10 cellular contexts compared by ENCODE assay signal in the genomic region with DNA sequence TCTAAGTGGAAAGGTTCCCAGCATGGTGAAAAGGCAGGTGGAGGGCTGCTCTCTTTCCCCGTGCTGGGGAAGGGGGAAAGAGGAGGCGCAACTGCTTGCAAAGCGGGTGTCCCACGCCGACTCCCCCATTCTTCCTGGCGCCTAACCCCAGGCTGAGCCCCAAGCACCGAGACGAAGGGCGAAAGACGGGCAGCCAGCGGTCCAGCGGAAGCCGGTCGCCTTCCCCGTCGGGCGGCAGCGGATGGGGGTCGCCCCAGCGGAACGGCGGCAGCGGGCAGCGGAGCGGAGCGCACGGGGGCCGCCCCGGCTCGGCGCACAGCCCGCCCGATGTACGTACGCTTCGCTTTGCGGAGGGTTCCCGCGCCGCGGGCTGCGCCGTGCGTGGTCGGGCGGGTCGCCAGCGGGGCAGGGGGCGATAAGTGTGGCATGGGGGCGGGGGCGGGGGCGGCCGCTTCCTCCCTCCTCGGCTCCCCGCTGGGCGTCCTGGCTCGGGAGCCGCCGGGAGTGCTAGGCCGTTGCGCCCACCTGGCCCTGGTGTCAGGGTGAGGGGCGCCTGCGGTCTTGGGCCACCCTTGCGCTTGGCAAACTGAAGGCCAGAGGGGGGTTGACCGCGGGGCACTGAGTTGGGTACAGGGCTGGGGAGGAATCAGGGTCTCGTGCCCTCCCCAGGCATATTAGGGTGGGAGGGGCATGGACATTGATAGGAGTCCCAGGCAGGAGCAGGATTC. TPM values are rescaled to one million over a fixed set of nuclear protein-coding genes. Genes with fewer than 3 reads are reported as not detected.
A peak's percentile ranks its signal among the peaks of the same experiment; 100 is the strongest.
DNase-seq lines count a peak whose midpoint lies in the region; ATAC-seq and TF ChIP-seq lines count a peak whose summit lies in the region.
"Had no signal": no experiment of that assay in that cellular context is flagged by ENCODE, and none has a peak within 500 bp of the region (broad histone marks: within the 10 kb centered on the region; RNA-seq: fewer than 3 reads in every experiment).

No MANE protein-coding gene starts in this region.

- H3K4me3 Mint-ChIP-seq in GM23338, result peak overlapping the region; percentile 71
- peak overlapping the region; percentile 38 for H3K4me3 Mint-ChIP-seq in chondrocyte (ENCODE audit: unreplicated experiment)
- peak overlapping the region; percentile 78 for H3K4me3 Mint-ChIP-seq in neural progenitor cell

- H3K79me2 ChIP-seq in GM23338 (replicated peaks; ENCODE audit: insufficient read depth) (no peaks in the 10 kb centered on the region), neural progenitor cell (ENCODE audit: low read depth) (no peaks in the 10 kb centered on the region)

- intact Hi-C loops in A673 (cut with micrococcal nuclease; ENCODE audit: unreplicated experiment), result no loop called here
- intact Hi-C loops in posterior vena cava (cut with DNase I), result loop anchor here in 1 of 2 donors (10.0 kb wide), 1 partner anchor 82 kb away; no protein-coding TSS in a partner anchor

- CTCF ChIA-PET in A673 (lab: Charles Lee), result interaction anchor here (0.6 kb wide), 1 partner anchor 79 kb away, joined by 3 read pairs; no protein-coding TSS in a partner anchor

- H3K27me3 ChIP-seq in A673 (replicated peaks; ENCODE audit: insufficient read depth, low read depth, low read length, poor library complexity) (no peaks in the 10 kb centered on the region), GM23338 (ENCODE audit: insufficient read depth) (peaks cover 5% of the 10 kb centered on the region), neural progenitor cell (peaks cover 47% of the 10 kb centered on the region)

- peaks cover 26% of the 10 kb centered on the region for H3K27me3 Mint-ChIP-seq in GM23338 (ENCODE audit: insufficient read depth, low read depth, poor library complexity)
- H3K27me3 Mint-ChIP-seq in chondrocyte (ENCODE audit: low read depth), result peaks cover 32% of the 10 kb centered on the region
- peaks cover 25% of the 10 kb centered on the region for H3K27me3 Mint-ChIP-seq in neural progenitor cell (ENCODE audit: insufficient read depth, low read depth)

- H3K27ac Mint-ChIP-seq in GM23338, result no peak overlapping the region
- H3K27ac Mint-ChIP-seq in chondrocyte (ENCODE audit: unreplicated experiment), result no peak overlapping the region
- no peak overlapping the region for H3K27ac Mint-ChIP-seq in neural progenitor cell

- H3K27ac ChIP-seq in A673 (ENCODE audit: low read depth, low read length, poor library complexity, severe bottlenecking) (no peak overlapping the region), GM23338 (ENCODE audit: low read depth) (no peak overlapping the region), neural progenitor cell (no peak overlapping the region)

- TF ChIP-seq CTCF in A673 (conservative IDR thresholded peaks at IDR 0.05; ENCODE audit: low read depth, low read length), result no peak
- TF ChIP-seq CTCF in GM23338 (conservative IDR thresholded peaks at IDR 0.05; ENCODE audit: low read depth in 2 of 2), result no peak
- TF ChIP-seq CTCF in chondrocyte (IDR thresholded peaks at IDR 0.05), result no peak
- TF ChIP-seq CTCF in neural progenitor cell (IDR thresholded peaks at IDR 0.05), result no peak

- H3K4me1 ChIP-seq in A673 (ENCODE audit: insufficient read depth, low read length, poor library complexity, severe bottlenecking) (peaks cover 12% of the 10 kb centered on the region), GM23338 (ENCODE audit: insufficient read depth) (peaks cover 31% of the 10 kb centered on the region), neural progenitor cell (peaks cover 13% of the 10 kb centered on the region)

- DNase-seq in A673 (ENCODE audit: low spot score) (no peak), GM23338 (ENCODE audit: low spot score) (peak; percentile 59), chondrocyte (ENCODE audit: low spot score) (no peak), neural progenitor cell (ENCODE audit: low spot score) (peak; percentile 74), posterior vena cava (ENCODE audit: low spot score) (no peak), NCI-H1105 (lab: John Stamatoyannopoulos, UW) (no peak)
- DNase-seq: activated CD4-positive, alpha-beta T cell treated with anti-CD3 and anti-CD28 coated beads for 1 hour; NCI-H526 had no signal

- H3K4me2 ChIP-seq in GM23338 (peak overlapping the region; percentile 94), neural progenitor cell (peak overlapping the region; percentile 79)

- BruUV-seq in A673 (replicated peaks; lab: Mats Ljungman, UMichigan), result no TSS peak

- ATAC-seq in GM23338 (peak; percentile 56), GM18873 (IDR thresholded peaks at IDR 0.05; ENCODE audit: low FRiP score, unreplicated experiment) (no peak), GM18517 (IDR thresholded peaks at IDR 0.05; ENCODE audit: unreplicated experiment) (no peak)

- no peak overlapping the region for H3K9ac ChIP-seq in neural progenitor cell

- no peaks in the 10 kb centered on the region for H3K9me3 ChIP-seq in A673 (ENCODE audit: low read depth, low read length, poor library complexity, severe bottlenecking)
- H3K9me3 ChIP-seq in neural progenitor cell (ENCODE audit: low read depth), result no peaks in the 10 kb centered on the region

- H3F3A ChIP-seq in GM23338 (replicated peaks; ENCODE audit: low read depth), result peaks cover 3% of the 10 kb centered on the region
- peaks cover 30% of the 10 kb centered on the region for H3F3A ChIP-seq in neural progenitor cell (ENCODE audit: low read depth)

- H3K9me2 ChIP-seq in GM23338 (ENCODE audit: insufficient read depth), result no peaks in the 10 kb centered on the region

- H3K4me3 ChIP-seq in A673 (ENCODE audit: low read depth, low read length, poor library complexity, severe bottlenecking) (peak overlapping the region; percentile 50), GM23338 (peak overlapping the region; percentile 61), neural progenitor cell (peak overlapping the region; percentile 42)

- H4K20me1 ChIP-seq in GM23338 (replicated peaks; ENCODE audit: insufficient read depth) (no peaks in the 10 kb centered on the region), neural progenitor cell (ENCODE audit: low read depth) (peaks cover 3% of the 10 kb centered on the region)

- no peaks in the 10 kb centered on the region; the same call in 2 of the 3 replicates for H3K36me3 Mint-ChIP-seq in GM23338 (ENCODE audit: low read depth)
- H3K36me3 Mint-ChIP-seq in chondrocyte (ENCODE audit: low read depth), result no peaks in the 10 kb centered on the region
- H3K36me3 Mint-ChIP-seq in neural progenitor cell, result no peaks in the 10 kb centered on the region

- H3K9me3 Mint-ChIP-seq in GM23338 (no peaks in the 10 kb centered on the region; the same call in 2 of the 3 replicates), chondrocyte (ENCODE audit: low read depth) (no peaks in the 10 kb centered on the region), neural progenitor cell (no peaks in the 10 kb centered on the region)

- no peaks in the 10 kb centered on the region for H3K36me3 ChIP-seq in A673 (ENCODE audit: insufficient read depth, low read length, poor library complexity, severe bottlenecking)
- no peaks in the 10 kb centered on the region for H3K36me3 ChIP-seq in GM23338 (ENCODE audit: insufficient read depth)
- H3K36me3 ChIP-seq in neural progenitor cell, result no peaks in the 10 kb centered on the region

- H3K4me1 Mint-ChIP-seq in GM23338 (peaks cover 39% of the 10 kb centered on the region), chondrocyte (ENCODE audit: low read depth) (peaks cover 10% of the 10 kb centered on the region), neural progenitor cell (peaks cover 26% of the 10 kb centered on the region)

- H2AFZ ChIP-seq in GM23338, result peak overlapping the region; percentile 97
- H2AFZ ChIP-seq in neural progenitor cell (replicated peaks), result peak overlapping the region; percentile 57

- POLR2A ChIA-PET in A673 (lab: Charles Lee; ENCODE audit: low non-redundant PET), result no interaction called here

TF ChIP-seq in GM23338, 12 proteins besides CTCF, POLR2A, EP300 and RAD21 (continues in another document):
- no peak for TF ChIP-seq ZNF114 (CRISPR knock-in tag; IDR thresholded peaks at IDR 0.05)
- TF ChIP-seq NANOG (IDR thresholded peaks at IDR 0.05; ENCODE audit: borderline replicate concordance), result no peak
- TF ChIP-seq JUNB (IDR thresholded peaks at IDR 0.05; ENCODE audit: unreplicated experiment), result no peak
- TF ChIP-seq STAT1 (IDR thresholded peaks at IDR 0.05; ENCODE audit: unreplicated experiment), result no peak
- no peak for TF ChIP-seq CREB1 (CRISPR knock-in tag; IDR thresholded peaks at IDR 0.05; ENCODE audit: low read depth)
- no peak for TF ChIP-seq EZH2 (IDR thresholded peaks at IDR 0.05; ENCODE audit: low read depth, unreplicated experiment)
- no peak for TF ChIP-seq POLR2AphosphoS5 (IDR thresholded peaks at IDR 0.05; ENCODE audit: low read depth)
- TF ChIP-seq, protein P1, sequence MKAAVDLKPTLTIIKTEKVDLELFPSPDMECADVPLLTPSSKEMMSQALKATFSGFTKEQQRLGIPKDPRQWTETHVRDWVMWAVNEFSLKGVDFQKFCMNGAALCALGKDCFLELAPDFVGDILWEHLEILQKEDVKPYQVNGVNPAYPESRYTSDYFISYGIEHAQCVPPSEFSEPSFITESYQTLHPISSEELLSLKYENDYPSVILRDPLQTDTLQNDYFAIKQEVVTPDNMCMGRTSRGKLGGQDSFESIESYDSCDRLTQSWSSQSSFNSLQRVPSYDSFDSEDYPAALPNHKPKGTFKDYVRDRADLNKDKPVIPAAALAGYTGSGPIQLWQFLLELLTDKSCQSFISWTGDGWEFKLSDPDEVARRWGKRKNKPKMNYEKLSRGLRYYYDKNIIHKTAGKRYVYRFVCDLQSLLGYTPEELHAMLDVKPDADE (IDR thresholded peaks at IDR 0.05), result no peak
- no peak for TF ChIP-seq ZNF331 (CRISPR knock-in tag; IDR thresholded peaks at IDR 0.05; ENCODE audit: low read depth)

RNA-seq across cellular contexts. Expression of gene HSPB1, which starts 35.2 kb away (rescaled TPM):
- total RNA-seq in A673 (2021), result 354 and 375 TPM in 2 replicates
- total RNA-seq in GM23338 (2014; rRNA removed; shearing (Covaris generic)), result 47.5 and 48.1 TPM in 2 replicates
- polyA plus RNA-seq in GM23338 (2016; fragmentation: Nextera tagmentation; extraction: Ambion mirVana), result 437 and 458 TPM in 2 replicates
- total RNA-seq in chondrocyte, result 1,313 to 1,335 TPM (median 1,322 TPM) in 3 replicates
- total RNA-seq in neural progenitor cell (ENCODE audit: low replicate concordance), result 9.7 and 20.8 TPM in 2 replicates
- 1,000 to 10,000 TPM; 2,473 to 2,747 TPM for total RNA-seq in posterior vena cava

Comparison
In these comparisons a context has a peak if more than half of its experiments do, and no peak if none do; other contexts are left out.
1. DNase-seq: peak in GM23338 (single experiment) and neural progenitor cell (single experiment); none in A673 (single experiment), chondrocyte (single experiment), posterior vena cava (single experiment) and NCI-H1105 (single experiment).
2. Peak in every context shown above with its lines, with median percentiles within 50 percentile points of each other: H3K4me3 ChIP-seq and H3K4me3 Mint-ChIP-seq.